In the genomic region with DNA sequence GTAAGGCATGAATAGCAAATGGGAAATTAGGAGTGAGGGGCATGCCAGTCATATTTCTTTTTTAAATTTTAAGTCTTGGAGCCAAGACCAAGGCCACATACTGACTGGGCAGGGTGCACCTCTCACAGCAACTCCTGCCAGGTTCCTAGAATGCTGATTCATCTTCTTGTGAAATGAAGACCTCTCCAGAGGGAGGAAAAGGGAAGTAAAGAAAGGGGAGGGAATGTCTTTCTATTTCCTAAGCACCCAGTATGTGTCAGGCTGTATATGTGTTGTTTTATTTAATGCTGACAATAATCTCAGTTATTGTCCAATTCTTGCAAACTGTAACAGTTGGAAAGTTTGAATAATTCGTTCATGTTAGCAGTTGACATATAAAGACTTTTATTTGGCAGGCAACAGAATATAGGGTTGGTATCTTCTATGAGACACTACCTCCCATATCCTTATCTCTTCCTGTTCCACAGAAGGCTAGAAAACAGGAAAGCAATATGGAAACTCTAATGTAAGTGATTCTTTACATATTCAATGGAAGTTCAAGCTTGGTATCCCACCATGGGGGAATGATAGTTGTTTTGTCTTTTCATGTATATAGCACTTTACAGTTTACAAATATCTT, we compare ENCODE assay signal across 18 cellular contexts.
A peak's percentile ranks its signal among the peaks of the same experiment; 100 is the strongest.
DNase-seq lines count a peak whose midpoint lies in the region; ATAC-seq and TF ChIP-seq lines count a peak whose summit lies in the region.
"Had no signal": no experiment of that assay in that cellular context is flagged by ENCODE, and none has a peak within 500 bp of the region (broad histone marks: within the 10 kb centered on the region; RNA-seq: fewer than 3 reads in every experiment).

No MANE protein-coding gene starts in this region.

- no peaks in the 10 kb centered on the region for H3K27me3 ChIP-seq in BE2C
- H3K27me3 ChIP-seq: right lobe of liver had no signal

- H3K4me3 ChIP-seq in choroid plexus epithelial cell (ENCODE audit: low read depth, low read length) (no peak overlapping the region), BE2C (ENCODE audit: low read depth, low read length) (no peak overlapping the region)
- H3K4me3 ChIP-seq: HAP-1, right lobe of liver, stomach had no signal

- no peaks in the 10 kb centered on the region for H3K9me3 ChIP-seq in BE2C
- H3K9me3 ChIP-seq: HAP-1, right lobe of liver, stomach had no signal

- H3K27ac Mint-ChIP-seq in nephron: peak overlapping the region in 2 of 3 experiments; percentile 22 to 38
- H3K27ac Mint-ChIP-seq in WTC11: no peak overlapping the region
- H3K27ac Mint-ChIP-seq: CD4-positive, alpha-beta T cell had no signal

- no peaks in the 10 kb centered on the region for H3K36me3 ChIP-seq in BE2C
- H3K36me3 ChIP-seq: HAP-1, right lobe of liver, stomach, WERI-Rb-1 had no signal

- H3K4me1 Mint-ChIP-seq in nephron (peaks cover 46% of the 10 kb centered on the region), WTC11 (peaks cover under 1% of the 10 kb centered on the region; the same call in 1 of the 2 replicates)

- peaks cover 3% of the 10 kb centered on the region for H3K36me3 Mint-ChIP-seq in nephron (ENCODE audit: low read depth)
- H3K36me3 Mint-ChIP-seq in WTC11: no peaks in the 10 kb centered on the region

- no peak overlapping the region for H3K4me3 Mint-ChIP-seq in nephron
- H3K4me3 Mint-ChIP-seq in WTC11: no peak overlapping the region
- H3K4me3 Mint-ChIP-seq: CD4-positive, alpha-beta T cell; neural crest cell had no signal

- H3K9me3 Mint-ChIP-seq in nephron (peaks cover 14% of the 10 kb centered on the region), WTC11 (no peaks in the 10 kb centered on the region)
- H3K9me3 Mint-ChIP-seq: CD4-positive, alpha-beta T cell had no signal

- H3K27me3 Mint-ChIP-seq in nephron (ENCODE audit: low read depth) (peaks cover 7% of the 10 kb centered on the region), WTC11 (ENCODE audit: low read depth) (no peaks in the 10 kb centered on the region)

- TF ChIP-seq CTCF in choroid plexus epithelial cell (conservative IDR thresholded peaks at IDR 0.05; ENCODE audit: low read depth, low read length) (no peak), nephron (IDR thresholded peaks at IDR 0.05; ENCODE audit: unreplicated experiment in 3 of 3) (no peak), BE2C (IDR thresholded peaks at IDR 0.05; ENCODE audit: low read depth, low read length) (no peak), WTC11 (IDR thresholded peaks at IDR 0.05) (no peak)

- POLR2A ChIA-PET in WTC11 (lab: Charles Lee): no interaction called here

- DNase-seq in GM03348 (ENCODE audit: low spot score) (peak; percentile 33), NOMO-1 treated with dmso at 0.1 percent for 144 hours (lab: John Stamatoyannopoulos, UW; ENCODE audit: unreplicated experiment) (peak; percentile 1), choroid plexus epithelial cell (ENCODE audit: low read depth) (peak; percentile 36), NCI-H2196 treated with DMSO at 0.1 percent for 48 hours (lab: John Stamatoyannopoulos, UW; ENCODE audit: unreplicated experiment) (no peak), BE2C (no peak), WTC11 (ENCODE audit: low spot score) (no peak)
- DNase-seq in activated T-cell treated with anti-CD3 and anti-CD28 coated beads, Interleukin-2, amount 50 U/mL, for 1 hour: no peak
- DNase-seq: activated CD8-positive, alpha-beta memory T cell treated with anti-CD3 and anti-CD28 coated beads, Interleukin-2, amount 50 U/mL, for 48 hours; CD4-positive, alpha-beta T cell; dermis blood vessel endothelial cell; NCI-H1436 treated with DMSO at 0.1 percent for 48 hours; right lobe of liver; SHP77; stomach; WERI-Rb-1 had no signal

- H3K4me1 ChIP-seq in BE2C: no peaks in the 10 kb centered on the region
- H3K4me1 ChIP-seq: HAP-1, right lobe of liver had no signal

- CTCF ChIA-PET in WTC11 (lab: Charles Lee): interaction anchor here (1.7 to 1.8 kb wide), 2 partner anchors 9 to 96 kb away, joined by 5 to 6 read pairs; no protein-coding TSS in a partner anchor

- ATAC-seq in WTC11: no peak

TF ChIP-seq in WTC11, 78 proteins besides CTCF, POLR2A, EP300 and RAD21:
- TF ChIP-seq ZNF232 (CRISPR knock-in tag; IDR thresholded peaks at IDR 0.05) (no peak), JUN (CRISPR knock-in tag; IDR thresholded peaks at IDR 0.05) (no peak), ZNF671 (CRISPR knock-in tag; IDR thresholded peaks at IDR 0.05) (no peak), SP1 (CRISPR knock-in tag; conservative IDR thresholded peaks at IDR 0.05) (no peak), ZNF423 (CRISPR knock-in tag; IDR thresholded peaks at IDR 0.05) (no peak), ERG (CRISPR knock-in tag; IDR thresholded peaks at IDR 0.05) (no peak), USF2 (CRISPR knock-in tag; IDR thresholded peaks at IDR 0.05) (no peak), PREB (CRISPR knock-in tag; IDR thresholded peaks at IDR 0.05; ENCODE audit: borderline replicate concordance) (no peak), FOXJ3 (CRISPR knock-in tag; IDR thresholded peaks at IDR 0.05; ENCODE audit: borderline replicate concordance) (no peak), TEAD4 (CRISPR knock-in tag; IDR thresholded peaks at IDR 0.05) (no peak)
- TF ChIP-seq, protein P1, sequence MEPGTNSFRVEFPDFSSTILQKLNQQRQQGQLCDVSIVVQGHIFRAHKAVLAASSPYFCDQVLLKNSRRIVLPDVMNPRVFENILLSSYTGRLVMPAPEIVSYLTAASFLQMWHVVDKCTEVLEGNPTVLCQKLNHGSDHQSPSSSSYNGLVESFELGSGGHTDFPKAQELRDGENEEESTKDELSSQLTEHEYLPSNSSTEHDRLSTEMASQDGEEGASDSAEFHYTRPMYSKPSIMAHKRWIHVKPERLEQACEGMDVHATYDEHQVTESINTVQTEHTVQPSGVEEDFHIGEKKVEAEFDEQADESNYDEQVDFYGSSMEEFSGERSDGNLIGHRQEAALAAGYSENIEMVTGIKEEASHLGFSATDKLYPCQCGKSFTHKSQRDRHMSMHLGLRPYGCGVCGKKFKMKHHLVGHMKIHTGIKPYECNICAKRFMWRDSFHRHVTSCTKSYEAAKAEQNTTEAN (CRISPR knock-in tag; IDR thresholded peaks at IDR 0.05): no peak

Comparison
In these comparisons a context has a peak if more than half of its experiments do, and no peak if none do; other contexts are left out.
1. DNase-seq: peak in GM03348 (single experiment), NOMO-1 treated with dmso at 0.1 percent for 144 hours (single experiment) and choroid plexus epithelial cell (single experiment); none in activated T-cell treated with anti-CD3 and anti-CD28 coated beads, Interleukin-2, amount 50 U/mL, for 1 hour (single experiment), NCI-H2196 treated with DMSO at 0.1 percent for 48 hours (single experiment), BE2C (single experiment) and WTC11 (single experiment).